In genomic region chr3:71503525-71504249, GRCh38 we compare ENCODE assay signal across 8 cellular contexts.
DNase-seq lines count a peak whose midpoint lies in the region; ATAC-seq, FAIRE-seq and TF ChIP-seq lines count a peak whose summit lies in the region.

No MANE protein-coding gene starts in this region.

- no peaks in the 10 kb centered on the region for H3K4me1 ChIP-seq in uterus

- FAIRE-seq in D721Med (lab: Jason Lieb, UNC), result no peak

- intact Hi-C loops in uterus (cut with DNase I; ENCODE audit: low total_unique reads), result no loop called here
- intact Hi-C loops in head of caudate nucleus (cut with DNase I), result loop anchor here (5.0 kb wide), 1 partner anchor 79 kb away; the partner anchor contains the start of gene FOXP1

- no peak overlapping the region for H3K27ac ChIP-seq in uterus

- H3K4me3 ChIP-seq in AG10803 (ENCODE audit: low read length) (peak overlapping the region; percentile 37), HFF-Myc (replicated peaks; ENCODE audit: low read depth, low read length) (peak overlapping the region; percentile 18), uterus (no peak overlapping the region)

- DNase-seq in AG10803 (ENCODE audit: low read depth) (peak; percentile 85), HFF-Myc (ENCODE audit: extremely low read depth, low read depth) (no peak), amniotic stem cell (lab: John Stamatoyannopoulos, UW) (peak; percentile 55), kidney tubule cell (ENCODE audit: low spot score) (peak; percentile 87), D721Med (ENCODE audit: insufficient read length, low spot score) (no peak), uterus (no peak), head of caudate nucleus (no peak)

- no peaks in the 10 kb centered on the region for H3K27me3 ChIP-seq in uterus

- no peak for ATAC-seq in HG02852 (IDR thresholded peaks at IDR 0.05; ENCODE audit: unreplicated experiment)

- TF ChIP-seq POLR2A in uterus (IDR thresholded peaks at IDR 0.05), result no peak

- TF ChIP-seq CTCF in AG10803 (conservative IDR thresholded peaks at IDR 0.05; ENCODE audit: low read length) (no peak), HFF-Myc (IDR thresholded peaks at IDR 0.05; ENCODE audit: low read depth, low read length, missing control alignments) (no peak), D721Med (IDR thresholded peaks at IDR 0.05; ENCODE audit: insufficient read depth, missing control alignments) (no peak), uterus (IDR thresholded peaks at IDR 0.05) (no peak)

- no peaks in the 10 kb centered on the region for H3K9me3 ChIP-seq in uterus

- H3K36me3 ChIP-seq in uterus, result no peaks in the 10 kb centered on the region

Comparison
In these comparisons a context has a peak if more than half of its experiments do, and no peak if none do; other contexts are left out.
1. DNase-seq: peak in AG10803 (single experiment), amniotic stem cell (single experiment) and kidney tubule cell (single experiment); none in HFF-Myc (single experiment), D721Med (single experiment), uterus (0 of 2) and head of caudate nucleus (0 of 42).
2. H3K4me3 ChIP-seq: peak in AG10803 (single experiment) and HFF-Myc (single experiment); none in uterus (0 of 2).